ENCODE assay signal across 10 cellular contexts in genomic region chrX:41512394-41512793, GRCh38.
DNase-seq lines count a peak whose midpoint lies in the region; ATAC-seq, FAIRE-seq and TF ChIP-seq lines count a peak whose summit lies in the region.
"Had no signal": no experiment of that assay in that cellular context is flagged by ENCODE, and none has a peak within 500 bp of the region (broad histone marks: within the 10 kb centered on the region; RNA-seq: fewer than 3 reads in every experiment).

No MANE protein-coding gene starts in this region.

- H3K36me3 Mint-ChIP-seq in T-helper 1 cell treated with Interleukin-12 subunit alpha and Interleukin-12 subunit beta and Interleukin-4 antibody, amounts not matched to agents 30 μg/mL and 1 μg/mL, for 36 hours (ENCODE audit: low read depth) = peaks cover 7% of the 10 kb centered on the region

- H3K4me3 Mint-ChIP-seq in T-helper 1 cell treated with Interleukin-12 subunit alpha and Interleukin-12 subunit beta and Interleukin-4 antibody, amounts not matched to agents 30 μg/mL and 1 μg/mL, for 36 hours = peak overlapping the region; percentile 47

- ATAC-seq in GM19452 (IDR thresholded peaks at IDR 0.05; ENCODE audit: unreplicated experiment) = peak; percentile 91
- ATAC-seq in HG03025 (IDR thresholded peaks at IDR 0.05; ENCODE audit: low FRiP score, unreplicated experiment) = peak; percentile 97

- no peaks in the 10 kb centered on the region for H3K27me3 Mint-ChIP-seq in T-helper 1 cell treated with Interleukin-12 subunit alpha and Interleukin-12 subunit beta and Interleukin-4 antibody, amounts not matched to agents 30 μg/mL and 1 μg/mL, for 36 hours (ENCODE audit: low read depth)

- DNase-seq in GM12892 (ENCODE audit: insufficient read length) = peak; percentile 18
- no peak for DNase-seq in NCI-H1105 treated with DMSO at 0.1 percent for 48 hours (lab: John Stamatoyannopoulos, UW)
- no peak for DNase-seq in COLO829 (ENCODE audit: low spot score)
- no peak for DNase-seq in NCI-H2107 (lab: John Stamatoyannopoulos, UW)
- no peak for DNase-seq in RKO (ENCODE audit: low spot score)
- DNase-seq: cortex of kidney, SJCRH30 had no signal

- peaks cover 28% of the 10 kb centered on the region for H3K4me1 Mint-ChIP-seq in T-helper 1 cell treated with Interleukin-12 subunit alpha and Interleukin-12 subunit beta and Interleukin-4 antibody, amounts not matched to agents 30 μg/mL and 1 μg/mL, for 36 hours (ENCODE audit: low read depth)

- FAIRE-seq in GM12892 (lab: Jason Lieb, UNC) = no peak

- H3K9me3 Mint-ChIP-seq in T-helper 1 cell treated with Interleukin-12 subunit alpha and Interleukin-12 subunit beta and Interleukin-4 antibody, amounts not matched to agents 30 μg/mL and 1 μg/mL, for 36 hours = no peaks in the 10 kb centered on the region

- TF ChIP-seq POLR2A in GM12892 (IDR thresholded peaks at IDR 0.05; ENCODE audit: low read depth, low read length) = no peak

- H3K27ac Mint-ChIP-seq in T-helper 1 cell treated with Interleukin-12 subunit alpha and Interleukin-12 subunit beta and Interleukin-4 antibody, amounts not matched to agents 30 μg/mL and 1 μg/mL, for 36 hours = peak overlapping the region; percentile 85
